ENCODE assay signal across 28 cellular contexts in the genomic region with DNA sequence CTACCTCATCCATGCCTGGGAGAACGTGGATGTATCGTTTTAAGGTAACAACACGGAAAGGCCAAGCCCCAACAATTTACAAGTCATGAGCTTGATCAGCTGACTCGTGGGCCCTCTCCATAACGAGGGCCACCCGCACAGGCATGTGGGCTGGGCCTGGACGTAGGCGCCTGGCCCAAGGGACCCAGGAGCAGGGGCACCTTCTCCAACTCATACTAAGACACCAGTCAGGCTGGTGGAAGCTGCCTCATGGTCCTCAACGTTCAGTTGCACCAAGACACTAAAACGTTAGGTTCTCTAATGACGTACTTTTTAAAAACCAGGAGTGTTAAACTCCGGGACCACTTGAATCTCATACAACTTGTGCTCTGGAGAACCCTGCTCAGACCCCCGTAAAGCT. TPM values are rescaled to one million over a fixed set of nuclear protein-coding genes. Genes with fewer than 3 reads are reported as not detected.
DNase-seq lines count a peak whose midpoint lies in the region; ATAC-seq and TF ChIP-seq lines count a peak whose summit lies in the region.
"Had no signal": no experiment of that assay in that cellular context is flagged by ENCODE, and none has a peak within 500 bp of the region (broad histone marks: within the 10 kb centered on the region; RNA-seq: fewer than 3 reads in every experiment).

No MANE protein-coding gene starts in this region.

- intact Hi-C loops in dendritic cell treated with granulocyte-macrophage colony-stimulating factor and Interleukin-4, amounts not matched to agents 40 ng/mL and 50 ng/mL, for 4 days (cut with micrococcal nuclease) = no loop called here
- intact Hi-C loops in PC-3 (cut with micrococcal nuclease) = no loop called here

- H4K20me1 ChIP-seq in PC-3 (ENCODE audit: low read length) = no peaks in the 10 kb centered on the region
- no peaks in the 10 kb centered on the region for H4K20me1 ChIP-seq in MM.1S (ENCODE audit: insufficient read depth, low read length)

- H3K4me2 ChIP-seq in PC-3 (ENCODE audit: low read length) (no peak overlapping the region), MM.1S (ENCODE audit: low read depth, low read length) (no peak overlapping the region)
- H3K4me2 ChIP-seq: smooth muscle cell had no signal

- no peak for ATAC-seq in stimulated activated naive CD8-positive, alpha-beta T cell treated with anti-CD3 and anti-CD28 coated beads, Interleukin-15, amount 100 ng/mL, for 72 hours
- ATAC-seq in T-cell (replicated peaks in 1 of 4) (no peak), PC-3 (no peak)
- ATAC-seq: left lobe of liver, pancreas had no signal

- H3K4me3 ChIP-seq in PC-3 (ENCODE audit: low read length) (no peak overlapping the region), MM.1S (ENCODE audit: low read length) (no peak overlapping the region)
- H3K4me3 ChIP-seq: cardiac muscle cell, pancreas, Peyer's patch, smooth muscle cell, tibial artery had no signal

- H3K36me3 ChIP-seq in PC-3 (ENCODE audit: low read depth, low read length) (peaks cover 90% of the 10 kb centered on the region), MM.1S (replicated peaks; ENCODE audit: insufficient read depth, low read length) (peaks cover 31% of the 10 kb centered on the region)

- no peak overlapping the region for H3K4me3 Mint-ChIP-seq in stimulated activated naive CD8-positive, alpha-beta T cell treated with anti-CD3 and anti-CD28 coated beads, Interleukin-15, Interleukin-2, amounts not matched to agents 100 ng/mL and 50 ng/mL, for 24 hours
- no peak overlapping the region for H3K4me3 Mint-ChIP-seq in stimulated activated naive CD8-positive, alpha-beta T cell treated with anti-CD3 and anti-CD28 coated beads, Interleukin-15, amount 100 ng/mL, for 72 hours
- peak overlapping the region in 2 of 3 donors; percentile 36 to 78 for H3K4me3 Mint-ChIP-seq in T-cell
- H3K4me3 Mint-ChIP-seq in dendritic cell treated with granulocyte-macrophage colony-stimulating factor and Interleukin-4, amounts not matched to agents 40 ng/mL and 50 ng/mL, for 4 days = no peak overlapping the region
- H3K4me3 Mint-ChIP-seq: endodermal cell, IgD-negative memory B cell, neural crest cell had no signal

- H3K9me3 ChIP-seq in PC-3 (ENCODE audit: low read length) (no peaks in the 10 kb centered on the region), MM.1S (replicated peaks; ENCODE audit: insufficient read depth, low read length) (no peaks in the 10 kb centered on the region)
- H3K9me3 ChIP-seq: pancreas, Peyer's patch, tibial artery had no signal

- H3K79me2 ChIP-seq in PC-3 (ENCODE audit: low read length) = no peaks in the 10 kb centered on the region
- peaks cover 40% of the 10 kb centered on the region for H3K79me2 ChIP-seq in MM.1S (ENCODE audit: low read length)

- POLR2A ChIA-PET in T-cell (lab: Charles Lee) = interaction anchor here in 1 of 2 donors (0.6 kb wide), 1 partner anchor 45 kb away, joined by 5 read pairs; no protein-coding TSS in a partner anchor
- POLR2A ChIA-PET in PC-3 (lab: Charles Lee; ENCODE audit: unreplicated experiment) = no interaction called here

- peaks cover 77% of the 10 kb centered on the region for H3K36me3 Mint-ChIP-seq in stimulated activated naive CD8-positive, alpha-beta T cell treated with anti-CD3 and anti-CD28 coated beads, Interleukin-15, Interleukin-2, amounts not matched to agents 100 ng/mL and 50 ng/mL, for 24 hours (ENCODE audit: low read depth)
- H3K36me3 Mint-ChIP-seq in T-cell = peaks cover 56% of the 10 kb centered on the region
- H3K36me3 Mint-ChIP-seq in dendritic cell treated with granulocyte-macrophage colony-stimulating factor and Interleukin-4, amounts not matched to agents 40 ng/mL and 50 ng/mL, for 4 days (ENCODE audit: low read depth) = peaks cover 100% of the 10 kb centered on the region

- H2AFZ ChIP-seq in PC-3 (ENCODE audit: low read length) (no peak overlapping the region), MM.1S (ENCODE audit: low read length) (no peak overlapping the region)

- H3K9ac ChIP-seq in PC-3 (ENCODE audit: low read length) = no peak overlapping the region
- no peak overlapping the region for H3K9ac ChIP-seq in MM.1S (ENCODE audit: low read length)

- peaks cover 18% of the 10 kb centered on the region for H3K4me1 Mint-ChIP-seq in stimulated activated naive CD8-positive, alpha-beta T cell treated with anti-CD3 and anti-CD28 coated beads, Interleukin-15, Interleukin-2, amounts not matched to agents 100 ng/mL and 50 ng/mL, for 24 hours (ENCODE audit: low read depth)
- peaks cover 59% of the 10 kb centered on the region for H3K4me1 Mint-ChIP-seq in stimulated activated naive CD8-positive, alpha-beta T cell treated with anti-CD3 and anti-CD28 coated beads, Interleukin-15, amount 100 ng/mL, for 72 hours
- peaks cover 45 to 57% (median 55%) of the 10 kb centered on the region in 3 donors for H3K4me1 Mint-ChIP-seq in T-cell
- peaks cover 58% of the 10 kb centered on the region for H3K4me1 Mint-ChIP-seq in dendritic cell treated with granulocyte-macrophage colony-stimulating factor and Interleukin-4, amounts not matched to agents 40 ng/mL and 50 ng/mL, for 4 days (ENCODE audit: low read depth)
- H3K4me1 Mint-ChIP-seq: endodermal cell, neural crest cell had no signal

- CTCF ChIA-PET in T-cell (lab: Charles Lee) (interaction anchor here in 1 of 2 donors (0.7 kb wide), 1 partner anchor 9 kb away, joined by 3 read pairs; no protein-coding TSS in a partner anchor), PC-3 (lab: Charles Lee) (no interaction called here)

- H3F3A ChIP-seq in PC-3 (ENCODE audit: low read length, unreplicated experiment) (no peaks in the 10 kb centered on the region), MM.1S (ENCODE audit: insufficient read depth, low read length) (no peaks in the 10 kb centered on the region)

- BruUV-seq in PC-3 (replicated peaks; lab: Mats Ljungman, UMichigan) = no TSS peak

- no peak for TF ChIP-seq CTCF in PC-3 (conservative IDR thresholded peaks at IDR 0.05; ENCODE audit: low read depth, low read length)
- TF ChIP-seq CTCF in MM.1S (IDR thresholded peaks at IDR 0.05; ENCODE audit: low read length) = no peak

- H3K27ac ChIP-seq in PC-3 (ENCODE audit: low read length) (no peak overlapping the region), MM.1S (ENCODE audit: low read length) (no peak overlapping the region)
- H3K27ac ChIP-seq: cardiac muscle cell, pancreas, tibial artery had no signal

- DNase-seq in stimulated activated naive CD8-positive, alpha-beta T cell treated with anti-CD3 and anti-CD28 coated beads, Interleukin-15, amount 100 ng/mL, for 72 hours = no peak
- DNase-seq in T-cell (no peak), PC-3 (no peak), MM.1S (no peak)
- no peak for DNase-seq in stimulated activated CD4-positive, alpha-beta T cell treated with anti-CD3 and anti-CD28 coated beads, Interleukin-12 subunit alpha, Interleukin-12 subunit beta, amount 100 ng/mL, for 4 hours
- DNase-seq: activated CD4-positive, alpha-beta T cell treated with anti-CD3 and anti-CD28 coated beads for 1 hour; C1 segment of cervical spinal cord; cortex of kidney; DMS79 treated with DMSO at 0.1 percent for 48 hours; endodermal cell; GDM1; glutamatergic neuron; mesenchymal stem cell; NCI-H748 treated with DMSO at 0.1 percent for 48 hours; pancreas; Peyer's patch; SHP77; stimulated activated CD4-positive, alpha-beta T cell treated with anti-CD3 and anti-CD28 coated beads, Interleukin-1b, Interleukin-23, amount 100 ng/mL, for 48 hours; tibial artery had no signal

- H3K27me3 ChIP-seq in PC-3 (ENCODE audit: low read length) (no peaks in the 10 kb centered on the region), MM.1S (replicated peaks; ENCODE audit: insufficient read depth, low read length) (no peaks in the 10 kb centered on the region)
- H3K27me3 ChIP-seq: cardiac muscle cell, pancreas, Peyer's patch, tibial artery had no signal

- no peaks in the 10 kb centered on the region for H3K9me2 ChIP-seq in PC-3 (replicated peaks; ENCODE audit: low read length)
- no peaks in the 10 kb centered on the region for H3K9me2 ChIP-seq in MM.1S (replicated peaks; ENCODE audit: insufficient read depth, low read length)

- H3K4me1 ChIP-seq in PC-3 (ENCODE audit: insufficient read depth, low read length) (no peaks in the 10 kb centered on the region), MM.1S (ENCODE audit: low read length) (no peaks in the 10 kb centered on the region)
- H3K4me1 ChIP-seq: pancreas, tibial artery had no signal

- H3K9me3 Mint-ChIP-seq in stimulated activated naive CD8-positive, alpha-beta T cell treated with anti-CD3 and anti-CD28 coated beads, Interleukin-15, Interleukin-2, amounts not matched to agents 100 ng/mL and 50 ng/mL, for 24 hours = no peaks in the 10 kb centered on the region
- H3K9me3 Mint-ChIP-seq in stimulated activated naive CD8-positive, alpha-beta T cell treated with anti-CD3 and anti-CD28 coated beads, Interleukin-15, amount 100 ng/mL, for 72 hours = no peaks in the 10 kb centered on the region
- no peaks in the 10 kb centered on the region for H3K9me3 Mint-ChIP-seq in T-cell
- no peaks in the 10 kb centered on the region for H3K9me3 Mint-ChIP-seq in dendritic cell treated with granulocyte-macrophage colony-stimulating factor and Interleukin-4, amounts not matched to agents 40 ng/mL and 50 ng/mL, for 4 days
- H3K9me3 Mint-ChIP-seq: endodermal cell, IgD-negative memory B cell, neural crest cell had no signal

- peak overlapping the region; percentile 11 for H3K27ac Mint-ChIP-seq in stimulated activated naive CD8-positive, alpha-beta T cell treated with anti-CD3 and anti-CD28 coated beads, Interleukin-15, Interleukin-2, amounts not matched to agents 100 ng/mL and 50 ng/mL, for 24 hours
- H3K27ac Mint-ChIP-seq in stimulated activated naive CD8-positive, alpha-beta T cell treated with anti-CD3 and anti-CD28 coated beads, Interleukin-15, amount 100 ng/mL, for 72 hours = no peak overlapping the region
- peak overlapping the region; percentile 100 for H3K27ac Mint-ChIP-seq in T-cell
- peak overlapping the region; percentile 63 for H3K27ac Mint-ChIP-seq in dendritic cell treated with granulocyte-macrophage colony-stimulating factor and Interleukin-4, amounts not matched to agents 40 ng/mL and 50 ng/mL, for 4 days
- H3K27ac Mint-ChIP-seq: endodermal cell, IgD-negative memory B cell had no signal

- no peaks in the 10 kb centered on the region for H3K27me3 Mint-ChIP-seq in stimulated activated naive CD8-positive, alpha-beta T cell treated with anti-CD3 and anti-CD28 coated beads, Interleukin-15, Interleukin-2, amounts not matched to agents 100 ng/mL and 50 ng/mL, for 24 hours
- H3K27me3 Mint-ChIP-seq in stimulated activated naive CD8-positive, alpha-beta T cell treated with anti-CD3 and anti-CD28 coated beads, Interleukin-15, amount 100 ng/mL, for 72 hours = no peaks in the 10 kb centered on the region
- H3K27me3 Mint-ChIP-seq in T-cell = no peaks in the 10 kb centered on the region
- no peaks in the 10 kb centered on the region for H3K27me3 Mint-ChIP-seq in dendritic cell treated with granulocyte-macrophage colony-stimulating factor and Interleukin-4, amounts not matched to agents 40 ng/mL and 50 ng/mL, for 4 days
- H3K27me3 Mint-ChIP-seq: IgD-negative memory B cell had no signal

RNA-seq across cellular contexts. Expression of gene EIF3G, which starts 21.8 kb away (rescaled TPM):
- 100 to 1,000 TPM; 288 to 435 (median 387) TPM for total RNA-seq in T-cell
- 575 and 635 TPM in 2 replicates for total RNA-seq in PC-3 (2014; rRNA removed)

RNA-seq across cellular contexts. Expression of gene P2RY11, which starts 30.0 kb away (rescaled TPM):
- total RNA-seq in T-cell (10 to 100 TPM; 58.8 to 75.2 (median 61.7) TPM), PC-3 (2014; rRNA removed) (11.1 and 17.3 TPM in 2 replicates)

RNA-seq across cellular contexts. Expression of gene PPAN, which starts 35.3 kb away (rescaled TPM):
- 100 to 1,000 TPM in 3 of 5 donors, 10 to 100 TPM in 2; 89.3 to 140 (median 123) TPM for total RNA-seq in T-cell
- 183 and 214 TPM in 2 replicates for total RNA-seq in PC-3 (2014; rRNA removed)

RNA-seq across cellular contexts. Expression of gene ANGPTL6, which starts 39.0 kb away (rescaled TPM):
- 1 to 10 TPM in 3 of 5 donors, under 1 TPM in 2; 0.37 to 1.7 (median 1.1) TPM for total RNA-seq in T-cell
- total RNA-seq in PC-3 (2014; rRNA removed) = 0.81 and 1.2 TPM in 2 replicates
- total RNA-seq: astrocyte, endodermal cell, fibroblast of villous mesenchyme, neural crest cell had no signal

RNA-seq across cellular contexts. Expression of gene DNMT1, which starts 53.3 kb away (rescaled TPM):
- 100 to 1,000 TPM; 199 to 245 (median 235) TPM for total RNA-seq in T-cell
- total RNA-seq in PC-3 (2014; rRNA removed) = 259 and 358 TPM in 2 replicates

Comparison
In these comparisons a context has a peak if more than half of its experiments do, and no peak if none do; other contexts are left out.
1. H3K27ac Mint-ChIP-seq: peak in stimulated activated naive CD8-positive, alpha-beta T cell treated with anti-CD3 and anti-CD28 coated beads, Interleukin-15, Interleukin-2, amounts not matched to agents 100 ng/mL and 50 ng/mL, for 24 hours (single experiment), T-cell (2 of 2) and dendritic cell treated with granulocyte-macrophage colony-stimulating factor and Interleukin-4, amounts not matched to agents 40 ng/mL and 50 ng/mL, for 4 days (single experiment); none in stimulated activated naive CD8-positive, alpha-beta T cell treated with anti-CD3 and anti-CD28 coated beads, Interleukin-15, amount 100 ng/mL, for 72 hours (0 of 2).
2. H3K4me3 Mint-ChIP-seq: peak in T-cell (2 of 3); none in stimulated activated naive CD8-positive, alpha-beta T cell treated with anti-CD3 and anti-CD28 coated beads, Interleukin-15, Interleukin-2, amounts not matched to agents 100 ng/mL and 50 ng/mL, for 24 hours (single experiment), stimulated activated naive CD8-positive, alpha-beta T cell treated with anti-CD3 and anti-CD28 coated beads, Interleukin-15, amount 100 ng/mL, for 72 hours (0 of 2) and dendritic cell treated with granulocyte-macrophage colony-stimulating factor and Interleukin-4, amounts not matched to agents 40 ng/mL and 50 ng/mL, for 4 days (single experiment).